Comparison of ENCODE assay signal across 18 cellular contexts in genomic region chr11:65822760-65823528, GRCh38. TPM values are rescaled to one million over a fixed set of nuclear protein-coding genes. Genes with fewer than 3 reads are reported as not detected.
"Had no signal": no experiment of that assay in that cellular context is flagged by ENCODE, and none has a peak within 500 bp of the region (broad histone marks: within the 10 kb centered on the region; RNA-seq: fewer than 3 reads in every experiment).

No MANE protein-coding gene starts in this region.

- H3K27me3 ChIP-seq: esophagus muscularis mucosa, hepatocyte, sigmoid colon had no signal

- H3K4me1 Mint-ChIP-seq: memory B cell had no signal

- H3K27ac Mint-ChIP-seq: activated CD8-positive, alpha-beta memory T cell treated with anti-CD3 and anti-CD28 coated beads, Interleukin-2, amount 10 ng/mL, durations not matched to agents 7 days and 5 days; activated naive CD4-positive, alpha-beta T cell treated with anti-CD3 and anti-CD28 coated beads, Interleukin-2, amount 10 ng/mL, durations not matched to agents 7 days and 5 days; memory B cell had no signal

- DNase-seq: activated CD4-positive, alpha-beta T cell treated with anti-CD3 and anti-CD28 coated beads, Interleukin-2, amount 50 U/mL, for 48 hours; activated CD4-positive, CD25-positive, alpha-beta regulatory T cell treated with anti-CD3 and anti-CD28 coated beads, Interleukin-2, amount 50 U/mL, for 72 hours; activated CD8-positive, alpha-beta memory T cell treated with anti-CD3 and anti-CD28 coated beads, Interleukin-2, amount 10 ng/mL, durations not matched to agents 7 days and 5 days; activated naive CD4-positive, alpha-beta T cell treated with anti-CD3 and anti-CD28 coated beads, Interleukin-2, amount 10 ng/mL, durations not matched to agents 7 days and 5 days; activated T-cell treated with anti-CD3 and anti-CD28 coated beads, Interleukin-2, amount 50 U/mL, for 1 hour; islet precursor cell; left ventricle myocardium inferior; sigmoid colon; stimulated activated CD4-positive, alpha-beta T cell treated with anti-CD3 and anti-CD28 coated beads, Interleukin-1b, Interleukin-23, amount 100 ng/mL, for 48 hours; T-cell; T-helper 9 cell had no signal

- H3K36me3 Mint-ChIP-seq: activated CD8-positive, alpha-beta memory T cell treated with anti-CD3 and anti-CD28 coated beads, Interleukin-2, amount 10 ng/mL, durations not matched to agents 7 days and 5 days; activated naive CD4-positive, alpha-beta T cell treated with anti-CD3 and anti-CD28 coated beads, Interleukin-2, amount 10 ng/mL, durations not matched to agents 7 days and 5 days; memory B cell; T-cell had no signal

- H3K9me3 Mint-ChIP-seq: activated naive CD4-positive, alpha-beta T cell treated with anti-CD3 and anti-CD28 coated beads, Interleukin-2, amount 10 ng/mL, durations not matched to agents 7 days and 5 days; memory B cell; T-cell had no signal

- ATAC-seq: activated CD8-positive, alpha-beta memory T cell treated with anti-CD3 and anti-CD28 coated beads, Interleukin-2, amount 10 ng/mL, durations not matched to agents 7 days and 5 days; T-cell had no signal

- H3K9me3 ChIP-seq: esophagus muscularis mucosa, left ventricle myocardium inferior, sigmoid colon had no signal

- H3K27me3 Mint-ChIP-seq: activated CD8-positive, alpha-beta memory T cell treated with anti-CD3 and anti-CD28 coated beads, Interleukin-2, amount 10 ng/mL, durations not matched to agents 7 days and 5 days; T-cell had no signal

- H3K4me3 ChIP-seq: esophagus muscularis mucosa, hepatocyte, left ventricle myocardium inferior, sigmoid colon had no signal

- H3K4me1 ChIP-seq: left ventricle myocardium inferior, sigmoid colon had no signal

- H3K27ac ChIP-seq: esophagus muscularis mucosa, hepatocyte, left ventricle myocardium inferior, sigmoid colon had no signal

- H3K4me3 Mint-ChIP-seq: activated CD8-positive, alpha-beta memory T cell treated with anti-CD3 and anti-CD28 coated beads, Interleukin-2, amount 10 ng/mL, durations not matched to agents 7 days and 5 days; activated naive CD4-positive, alpha-beta T cell treated with anti-CD3 and anti-CD28 coated beads, Interleukin-2, amount 10 ng/mL, durations not matched to agents 7 days and 5 days; memory B cell; T-cell had no signal

- H3K36me3 ChIP-seq: esophagus muscularis mucosa, left ventricle myocardium inferior, sigmoid colon had no signal

RNA-seq across cellular contexts. Expression of gene SNX32, which starts 10.8 kb away (rescaled TPM):
- total RNA-seq: glomerular endothelial cell, left ventricle myocardium inferior had no signal

RNA-seq across cellular contexts. Expression of gene OVOL1, which starts 36.1 kb away (rescaled TPM):
- total RNA-seq: activated CD8-positive, alpha-beta memory T cell treated with anti-CD3 and anti-CD28 coated beads, Interleukin-2, amount 10 ng/mL, durations not matched to agents 7 days and 5 days; esophagus muscularis mucosa; fibroblast of villous mesenchyme; glomerular endothelial cell; left ventricle myocardium inferior; omental fat pad; pulmonary artery endothelial cell; sigmoid colon had no signal
